ENCODE assay signal across 15 cellular contexts in genomic region chr6:159540152-159540551, GRCh38.
DNase-seq lines count a peak whose midpoint lies in the region; ATAC-seq and TF ChIP-seq lines count a peak whose summit lies in the region.
"Had no signal": no experiment of that assay in that cellular context is flagged by ENCODE, and none has a peak within 500 bp of the region (broad histone marks: within the 10 kb centered on the region; RNA-seq: fewer than 3 reads in every experiment).

No MANE protein-coding gene starts in this region.

- dilution Hi-C loops in mammary epithelial cell (cut with HindIII; ENCODE audit: low sequenced_read_pairs), result no loop called here

- DNase-seq in mammary epithelial cell, result peak; percentile 12
- no peak for DNase-seq in MCF 10A (ENCODE audit: unreplicated experiment)
- DNase-seq in NCI-H69 (lab: John Stamatoyannopoulos, UW), result peak; percentile 22
- DNase-seq in epithelial cell of proximal tubule (ENCODE audit: low read depth), result no peak
- no peak for DNase-seq in type B pancreatic cell (ENCODE audit: extremely low spot score, unreplicated experiment)
- no peak for DNase-seq in HuH-7.5 (ENCODE audit: low spot score)
- DNase-seq: activated CD8-positive, alpha-beta memory T cell treated with anti-CD3 and anti-CD28 coated beads, Interleukin-2, amount 50 U/mL, for 48 hours; aorta; NCI-H345; occipital lobe; stimulated activated CD4-positive, alpha-beta T cell treated with anti-CD3 and anti-CD28 coated beads, Interleukin-4, amount 100 ng/mL, for 1 hour; T-cell had no signal

- in situ Hi-C loops in mammary epithelial cell (cut with MboI; ENCODE audit: low sequenced_read_pairs in 2 of 2), result no loop called here

- WGBS in mammary epithelial cell (ENCODE audit: low coverage, missing lambda C conversion rate), result 36% methylated on average over 10 of the region's 12 CpGs

- POLR2A ChIA-PET in MCF 10A (lab: Yijun Ruan, JAX), result no interaction called here

- no peak overlapping the region for H3K4me2 ChIP-seq in mammary epithelial cell (ENCODE audit: insufficient read depth, low read depth, low read length)

- H3K79me2 ChIP-seq in mammary epithelial cell (ENCODE audit: insufficient read depth, low read length), result no peaks in the 10 kb centered on the region

- no peak overlapping the region for H3K9ac ChIP-seq in mammary epithelial cell (ENCODE audit: insufficient read depth, low read length)

- ATAC-seq in GM18909 (IDR thresholded peaks at IDR 0.05; ENCODE audit: poor library complexity, unreplicated experiment) (no peak), GM18861 (IDR thresholded peaks at IDR 0.05; ENCODE audit: unreplicated experiment) (no peak)
- ATAC-seq: T-cell had no signal

- no peak overlapping the region for H3K27ac Mint-ChIP-seq in MCF 10A (ENCODE audit: low read depth, unreplicated experiment)
- no peak overlapping the region for H3K27ac Mint-ChIP-seq in type B pancreatic cell
- H3K27ac Mint-ChIP-seq: B cell, T-cell had no signal

- H3K36me3 Mint-ChIP-seq in MCF 10A (ENCODE audit: insufficient read depth, unreplicated experiment) (no peaks in the 10 kb centered on the region), type B pancreatic cell (no peaks in the 10 kb centered on the region)
- H3K36me3 Mint-ChIP-seq: T-cell had no signal

- H3K27me3 Mint-ChIP-seq in MCF 10A (ENCODE audit: insufficient read depth, unreplicated experiment), result peaks cover 35% of the 10 kb centered on the region
- peaks cover 48% of the 10 kb centered on the region for H3K27me3 Mint-ChIP-seq in type B pancreatic cell

- BruUV-seq in mammary epithelial cell (replicated peaks; lab: Mats Ljungman, UMichigan) (no TSS peak), MCF 10A (replicated peaks; lab: Mats Ljungman, UMichigan) (no TSS peak)

- H3K9me3 ChIP-seq in mammary epithelial cell (replicated peaks; ENCODE audit: insufficient read depth, low read length), result no peaks in the 10 kb centered on the region

- TF ChIP-seq CTCF in mammary epithelial cell (conservative IDR thresholded peaks at IDR 0.05 in 1 of 2, IDR thresholded peaks at IDR 0.05 in 1 of 2; ENCODE audit: extremely low read depth in 1 of 2, insufficient read depth in 1 of 2, low read depth in 1 of 2, low read length in 2 of 2) (peak in 1 of 2 donors; percentile 26), MCF 10A (IDR thresholded peaks at IDR 0.05; ENCODE audit: unreplicated experiment) (no peak), epithelial cell of proximal tubule (conservative IDR thresholded peaks at IDR 0.05; ENCODE audit: low read depth, low read length) (peak; percentile 26), type B pancreatic cell (conservative IDR thresholded peaks at IDR 0.05) (peak; percentile 63)

- CTCF ChIA-PET in mammary epithelial cell (lab: Charles Lee; ENCODE audit: low non-redundant PET), result no interaction called here
- CTCF ChIA-PET in MCF 10A (lab: Yijun Ruan, JAX), result interaction anchor here (0.6 to 1.1 kb wide), 5 partner anchors 9 to 405 kb away, joined by 3 to 7 read pairs (median 3); no protein-coding TSS in a partner anchor

- H2AFZ ChIP-seq in mammary epithelial cell (ENCODE audit: low read depth, low read length), result no peak overlapping the region

- H3K4me3 Mint-ChIP-seq in MCF 10A (ENCODE audit: unreplicated experiment) (no peak overlapping the region), type B pancreatic cell (no peak overlapping the region)
- H3K4me3 Mint-ChIP-seq: B cell, T-cell had no signal

- no peaks in the 10 kb centered on the region for H3K36me3 ChIP-seq in mammary epithelial cell (ENCODE audit: insufficient read depth, low read length)

- no peaks in the 10 kb centered on the region for H3K4me1 ChIP-seq in mammary epithelial cell (ENCODE audit: insufficient read depth, low read length)

- H3K27me3 ChIP-seq in mammary epithelial cell (ENCODE audit: insufficient read depth, low read length), result no peaks in the 10 kb centered on the region

- H3K4me3 ChIP-seq in mammary epithelial cell (replicated peaks in 1 of 3; ENCODE audit: insufficient read depth in 1 of 3, low read depth in 2 of 3, low read length in 3 of 3) (no peak overlapping the region), epithelial cell of proximal tubule (ENCODE audit: low read depth, low read length) (no peak overlapping the region)

- H3K4me1 Mint-ChIP-seq in MCF 10A (ENCODE audit: insufficient read depth, unreplicated experiment) (no peaks in the 10 kb centered on the region), type B pancreatic cell (ENCODE audit: unreplicated experiment) (no peaks in the 10 kb centered on the region)
- H3K4me1 Mint-ChIP-seq: B cell, T-cell had no signal

- intact Hi-C loops in mammary epithelial cell (cut with micrococcal nuclease) (no loop called here), MCF 10A (cut with micrococcal nuclease) (no loop called here)

- H3K27ac ChIP-seq in mammary epithelial cell (ENCODE audit: insufficient read depth, low read depth, low read length), result no peak overlapping the region

- no peaks in the 10 kb centered on the region for H4K20me1 ChIP-seq in mammary epithelial cell (ENCODE audit: insufficient read depth, low read length)

- no peaks in the 10 kb centered on the region for H3K9me3 Mint-ChIP-seq in MCF 10A (ENCODE audit: unreplicated experiment)
- no peaks in the 10 kb centered on the region for H3K9me3 Mint-ChIP-seq in type B pancreatic cell

Comparison
In these comparisons a context has a peak if more than half of its experiments do, and no peak if none do; other contexts are left out.
1. DNase-seq: peak in mammary epithelial cell (single experiment) and NCI-H69 (single experiment); none in MCF 10A (single experiment), epithelial cell of proximal tubule (single experiment), type B pancreatic cell (single experiment) and HuH-7.5 (single experiment).